Comparison of ENCODE assay signal across 12 cellular contexts in the genomic region with DNA sequence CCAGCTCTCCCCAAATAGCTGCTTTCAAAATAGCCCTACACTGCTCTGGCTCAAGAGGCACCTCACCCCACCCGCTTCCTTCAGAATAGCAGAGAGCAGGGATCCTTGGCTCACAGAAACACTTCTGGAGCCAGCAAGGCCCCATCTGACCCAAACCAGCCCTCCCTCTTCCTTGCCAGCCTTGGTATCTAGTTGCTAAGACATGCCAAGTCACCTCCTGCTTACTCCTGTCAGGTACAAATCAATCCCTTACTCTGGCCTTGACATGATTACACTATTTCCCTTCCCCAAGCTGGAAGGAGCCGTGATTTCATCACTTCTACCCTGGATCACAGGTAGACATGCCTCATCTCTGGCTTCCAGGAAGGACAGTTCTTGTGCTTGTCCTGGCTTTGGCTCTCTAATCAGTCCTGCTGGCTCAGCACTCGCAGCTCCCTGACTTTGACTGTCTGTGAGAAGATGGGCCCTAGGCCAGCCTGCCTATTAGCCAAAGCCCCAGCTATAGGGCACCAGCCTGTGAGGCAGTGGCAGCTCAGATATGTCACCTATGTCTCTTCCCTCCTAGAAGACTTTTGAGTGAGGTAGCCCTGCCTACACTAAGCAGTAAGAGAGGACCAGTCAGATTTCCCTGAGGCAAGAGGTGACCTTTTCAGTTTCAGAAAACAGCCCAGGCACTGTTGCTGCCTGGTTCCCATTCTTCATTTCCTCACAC. TPM values are rescaled to one million over a fixed set of nuclear protein-coding genes. Genes with fewer than 3 reads are reported as not detected.
DNase-seq lines count a peak whose midpoint lies in the region; ATAC-seq, FAIRE-seq and TF ChIP-seq lines count a peak whose summit lies in the region.
"Had no signal": no experiment of that assay in that cellular context is flagged by ENCODE, and none has a peak within 500 bp of the region (broad histone marks: within the 10 kb centered on the region; RNA-seq: fewer than 3 reads in every experiment).

No MANE protein-coding gene starts in this region.

- peaks cover 14% of the 10 kb centered on the region for H3K9me1 ChIP-seq in IMR-90 (ENCODE audit: insufficient read depth, low read length)

- H2BK120ac ChIP-seq in IMR-90 (ENCODE audit: low read depth, low read length) (no peak overlapping the region), neuronal stem cell (ENCODE audit: low read depth, low read length) (no peak overlapping the region)

- H3K27me3 ChIP-seq in IMR-90 (ENCODE audit: control insufficient read depth, insufficient read depth, low read length): no peaks in the 10 kb centered on the region
- no peaks in the 10 kb centered on the region for H3K27me3 ChIP-seq in GM12878 (replicated peaks in 1 of 2; ENCODE audit: control insufficient read depth in 2 of 2, insufficient read depth in 2 of 2, low read length in 1 of 2)
- peaks cover 0 to 19% (median 0%) of the 10 kb centered on the region in 3 experiments for H3K27me3 ChIP-seq in neuronal stem cell (ENCODE audit: control insufficient read depth in 3 of 3, insufficient read depth in 3 of 3, low read depth in 1 of 3, low read length in 3 of 3)

- RAD21 ChIA-PET in GM12878 (lab: Charles Lee; ENCODE audit: unreplicated experiment): interaction anchor here (0.8 to 2.1 kb wide), 6 partner anchors 9 to 144 kb away, joined by 3 to 7 read pairs (median 4); a partner anchor contains a TSS

- H3K4me3 ChIP-seq in IMR-90 (ENCODE audit: insufficient read depth, low read depth, low read length) (no peak overlapping the region), GM12878 (no peak overlapping the region), neuronal stem cell (ENCODE audit: low read length in 2 of 2) (no peak overlapping the region)

- H4K91ac ChIP-seq in IMR-90 (ENCODE audit: insufficient read depth, low read depth, low read length) (no peak overlapping the region), neuronal stem cell (ENCODE audit: low read depth, low read length, poor library complexity) (no peak overlapping the region)

- intact Hi-C loops in IMR-90 (cut with micrococcal nuclease): no loop called here
- intact Hi-C loops in GM12878 (cut with micrococcal nuclease; ENCODE audit: unreplicated experiment): no loop called here
- intact Hi-C loops in left colon (cut with DNase I, micrococcal nuclease): loop anchor here in 1 of 2 donors (10.0 kb wide), 1 partner anchor 146 kb away; a partner anchor contains a TSS

- no peak for DNase-seq in IMR-90
- DNase-seq in GM12878 (ENCODE audit: low read depth, low spot score): no peak
- DNase-seq in left colon: no peak
- no peak for DNase-seq in activated gamma-delta T cell treated with Interleukin-2 at 50 U/mL for 16 hours
- no peak for DNase-seq in neuronal stem cell (ENCODE audit: low spot score)
- no peak for DNase-seq in HCEC 1CT
- DNase-seq: DMS 273 treated with DMSO at 0.1 percent for 48 hours, SHP77 had no signal

- peaks cover 14% of the 10 kb centered on the region for H3K36me3 Mint-ChIP-seq in stimulated activated memory B cell treated with anti-CD40 and anti-IgM and Interleukin-4, amounts not matched to agents 10 μg/mL and 1 μg/mL and 100 μg/mL, for 72 hours

- H3K79me1 ChIP-seq in IMR-90 (ENCODE audit: low read depth in 1 of 2, low read length in 2 of 2) (peaks cover 0 to 2% of the 10 kb centered on the region in 2 experiments; a peak in 1 of 4 replicates), neuronal stem cell (ENCODE audit: low read depth, low read length) (no peaks in the 10 kb centered on the region)

- no peak for TF ChIP-seq EP300 in GM12878 (IDR thresholded peaks at IDR 0.05; ENCODE audit: borderline replicate concordance in 1 of 2, control insufficient read depth in 1 of 2, low read depth in 2 of 2, low read length in 2 of 2)

- TF ChIP-seq CTCF in IMR-90 (conservative IDR thresholded peaks at IDR 0.05; ENCODE audit: low read depth, low read length): no peak
- TF ChIP-seq CTCF in GM12878 (IDR thresholded peaks at IDR 0.05 in 2 of 3, conservative IDR thresholded peaks at IDR 0.05 in 1 of 3; ENCODE audit: control insufficient read depth in 2 of 3, extremely low read depth in 1 of 3, insufficient read depth in 1 of 3, low read depth in 3 of 3, low read length in 3 of 3): no peak

- H2AFZ ChIP-seq in IMR-90 (replicated peaks; ENCODE audit: low read length, poor library complexity) (peak overlapping the region; percentile 18), GM12878 (ENCODE audit: control insufficient read depth, low read depth, low read length) (no peak overlapping the region), neuronal stem cell (ENCODE audit: low read length) (no peak overlapping the region)

- POLR2A ChIA-PET in IMR-90 (lab: Charles Lee; ENCODE audit: unreplicated experiment) (no interaction called here), GM12878 (lab: Charles Lee) (interaction anchor here (0.6 to 1.7 kb wide), 5 partner anchors 9 to 404 kb away, joined by 3 to 6 read pairs (median 4); a partner anchor contains a TSS)

- H3K9me3 Mint-ChIP-seq in stimulated activated memory B cell treated with anti-CD40 and anti-IgM and Interleukin-4, amounts not matched to agents 10 μg/mL and 1 μg/mL and 100 μg/mL, for 72 hours: no peaks in the 10 kb centered on the region

- no peak overlapping the region for H2AK9ac ChIP-seq in IMR-90 (replicated peaks; ENCODE audit: low read depth, low read length, poor library complexity)

- dilution Hi-C loops in IMR-90 (cut with HindIII; ENCODE audit: low sequenced_read_pairs, unreplicated experiment): no loop called here

- in situ Hi-C loops in IMR-90 (cut with MboI; ENCODE audit: low sequenced_read_pairs) (loop anchor here (5.0 kb wide), 1 partner anchor 143 kb away; a partner anchor contains a TSS), GM12878 (cut with MboI) (no loop called here)

- H3K4me2 ChIP-seq in IMR-90 (ENCODE audit: low read depth, low read length) (no peak overlapping the region), GM12878 (ENCODE audit: control insufficient read depth, insufficient read depth) (no peak overlapping the region), neuronal stem cell (ENCODE audit: insufficient read depth, low read length, poor library complexity, severe bottlenecking) (no peak overlapping the region)

- H2BK5ac ChIP-seq in IMR-90 (ENCODE audit: low read depth, low read length, poor library complexity, severe bottlenecking) (no peak overlapping the region), neuronal stem cell (ENCODE audit: low read length) (no peak overlapping the region)

- H2BK20ac ChIP-seq in IMR-90 (ENCODE audit: low read depth, low read length): no peak overlapping the region

- H3K36me3 ChIP-seq in IMR-90 (ENCODE audit: control insufficient read depth, insufficient read depth, low read length) (peaks cover 11% of the 10 kb centered on the region), GM12878 (ENCODE audit: control insufficient read depth in 2 of 2, insufficient read depth in 2 of 2, low read length in 1 of 2) (peaks cover 3 to 7% of the 10 kb centered on the region in 2 experiments), neuronal stem cell (replicated peaks in 1 of 2; ENCODE audit: control insufficient read depth in 2 of 2, insufficient read depth in 2 of 2, low read length in 2 of 2) (peaks cover 5 to 13% of the 10 kb centered on the region in 2 donors)

- no peak for TF ChIP-seq RAD21 in IMR-90 (IDR thresholded peaks at IDR 0.05; ENCODE audit: low read length)
- no peak for TF ChIP-seq RAD21 in GM12878 (IDR thresholded peaks at IDR 0.05; ENCODE audit: insufficient read depth, low read depth, low read length)

- H4K20me1 ChIP-seq in IMR-90 (ENCODE audit: insufficient read depth, low read length): no peaks in the 10 kb centered on the region
- no peaks in the 10 kb centered on the region for H4K20me1 ChIP-seq in GM12878 (ENCODE audit: control insufficient read depth, insufficient read depth)

- H3K23ac ChIP-seq in IMR-90 (ENCODE audit: low read depth, low read length) (no peak overlapping the region), neuronal stem cell (ENCODE audit: low read depth, low read length, poor library complexity) (no peak overlapping the region)

- no peak overlapping the region for H3K56ac ChIP-seq in IMR-90 (ENCODE audit: extremely low read depth, insufficient read depth, low read length)

- BruUV-seq in IMR-90 (replicated peaks; lab: Mats Ljungman, UMichigan): no TSS peak
- BruUV-seq in GM12878 (replicated peaks; lab: Mats Ljungman, UMichigan): no TSS peak

- peaks cover 14% of the 10 kb centered on the region for H3K4me1 ChIP-seq in IMR-90 (ENCODE audit: control insufficient read depth, insufficient read depth, low read length)
- H3K4me1 ChIP-seq in GM12878 (ENCODE audit: control insufficient read depth, insufficient read depth, low read length): no peaks in the 10 kb centered on the region
- peaks cover 0 to 5% of the 10 kb centered on the region in 2 donors for H3K4me1 ChIP-seq in neuronal stem cell (ENCODE audit: control insufficient read depth in 2 of 2, insufficient read depth in 1 of 2, low read depth in 1 of 2, low read length in 2 of 2)

- no peaks in the 10 kb centered on the region for H3K9me3 ChIP-seq in IMR-90 (ENCODE audit: control insufficient read depth, insufficient read depth, low read length)
- H3K9me3 ChIP-seq in GM12878 (replicated peaks; ENCODE audit: control insufficient read depth, insufficient read depth, low read length): no peaks in the 10 kb centered on the region
- H3K9me3 ChIP-seq in neuronal stem cell (replicated peaks in 1 of 2; ENCODE audit: control insufficient read depth in 2 of 2, insufficient read depth in 1 of 2, low read depth in 1 of 2, low read length in 2 of 2): no peaks in the 10 kb centered on the region

- TF ChIP-seq POLR2A in IMR-90 (IDR thresholded peaks at IDR 0.05; ENCODE audit: low read depth, low read length) (no peak), GM12878 (IDR thresholded peaks at IDR 0.05; ENCODE audit: low read depth, low read length) (no peak)

- WGBS in IMR-90 (ENCODE audit: extremely low coverage in 2 of 2, insufficient read length in 1 of 2), 2 experiments: 100% methylated on average over 1 of the region's 3 CpGs; no CpG with 5 or more reads in 1 of the 2 experiments
- 100% methylated on average over 3 of the region's 3 CpGs for WGBS in GM12878 (ENCODE audit: insufficient coverage, insufficient replicate concordance, low lambda C conversion rate, missing lambda C conversion rate)
- WGBS in neuronal stem cell (ENCODE audit: extremely low coverage in 2 of 2, insufficient read length in 2 of 2, insufficient replicate concordance in 1 of 2), 2 donors: no CpG with 5 or more reads among the region's 3 CpGs

- no peak for FAIRE-seq in GM12878 (lab: Jason Lieb, UNC)
- FAIRE-seq: GM18507, H54 had no signal

- H3K4ac ChIP-seq in IMR-90 (ENCODE audit: low read depth, low read length) (no peak overlapping the region), neuronal stem cell (ENCODE audit: low read length) (no peak overlapping the region)

- H2BK15ac ChIP-seq in IMR-90 (ENCODE audit: low read depth, low read length) (no peak overlapping the region), neuronal stem cell (ENCODE audit: low read length) (no peak overlapping the region)

- CTCF ChIA-PET in IMR-90 (lab: Yijun Ruan, JAX) (interaction anchor here (1.6 kb wide), 1 partner anchor 11 kb away, joined by 4 read pairs; no protein-coding TSS in a partner anchor), GM12878 (lab: Yijun Ruan, JAX) (interaction anchor here (0.9 to 4.1 kb wide), 5 partner anchors 11 to 143 kb away, joined by 3 to 25 read pairs (median 7); a partner anchor contains a TSS)

- H3K4me3 Mint-ChIP-seq in stimulated activated memory B cell treated with anti-CD40 and anti-IgM and Interleukin-4, amounts not matched to agents 10 μg/mL and 1 μg/mL and 100 μg/mL, for 72 hours: no peak overlapping the region

- no peak overlapping the region for H4K8ac ChIP-seq in IMR-90 (ENCODE audit: low read depth in 2 of 2, low read length in 2 of 2)
- no peak overlapping the region for H4K8ac ChIP-seq in neuronal stem cell (ENCODE audit: low read depth, low read length)

- no peak overlapping the region for H3K27ac ChIP-seq in IMR-90 (ENCODE audit: insufficient read depth, low read length)
- no peak overlapping the region for H3K27ac ChIP-seq in GM12878 (ENCODE audit: control insufficient read depth, insufficient read depth)
- no peak overlapping the region for H3K27ac ChIP-seq in neuronal stem cell (replicated peaks; ENCODE audit: low read length)

- H2BK12ac ChIP-seq in neuronal stem cell (ENCODE audit: low read length): no peak overlapping the region

- H3K14ac ChIP-seq in IMR-90 (replicated peaks; ENCODE audit: low read depth, low read length): no peak overlapping the region
- no peak overlapping the region for H3K14ac ChIP-seq in neuronal stem cell (ENCODE audit: low read length)

- no peak overlapping the region for H3K18ac ChIP-seq in IMR-90 (ENCODE audit: low read depth, low read length)
- H3K18ac ChIP-seq in neuronal stem cell (ENCODE audit: low read length): no peak overlapping the region

- H3K4me1 Mint-ChIP-seq in stimulated activated memory B cell treated with anti-CD40 and anti-IgM and Interleukin-4, amounts not matched to agents 10 μg/mL and 1 μg/mL and 100 μg/mL, for 72 hours: peaks cover 7% of the 10 kb centered on the region

- H3K9ac ChIP-seq in IMR-90 (ENCODE audit: low read depth, low read length) (no peak overlapping the region), GM12878 (ENCODE audit: control insufficient read depth, insufficient read depth, low read length) (no peak overlapping the region), neuronal stem cell (ENCODE audit: low read depth, low read length, poor library complexity) (no peak overlapping the region)

- peak; percentile 50 for ATAC-seq in IMR-90 (ENCODE audit: low read depth)
- ATAC-seq in GM12878: peak; percentile 37
- ATAC-seq in left colon: peak; percentile 13
- ATAC-seq in stimulated activated memory B cell treated with anti-CD40 and anti-IgM and Interleukin-4, amounts not matched to agents 10 μg/mL and 1 μg/mL and 100 μg/mL, for 72 hours: peak; percentile 74
- no peak for ATAC-seq in GM21717 (IDR thresholded peaks at IDR 0.05; ENCODE audit: unreplicated experiment)

- no peaks in the 10 kb centered on the region for H3K27me3 Mint-ChIP-seq in stimulated activated memory B cell treated with anti-CD40 and anti-IgM and Interleukin-4, amounts not matched to agents 10 μg/mL and 1 μg/mL and 100 μg/mL, for 72 hours

- H3K79me2 ChIP-seq in GM12878 (ENCODE audit: control insufficient read depth, insufficient read depth, low read length): no peaks in the 10 kb centered on the region

- SMC1A ChIA-PET in GM12878 (lab: Charles Lee; ENCODE audit: uncharacterized antibody, unreplicated experiment): interaction anchor here (0.7 to 3.8 kb wide), 10 partner anchors 8 to 222 kb away, joined by 3 to 23 read pairs (median 4); a partner anchor contains a TSS

- H4K5ac ChIP-seq in IMR-90 (ENCODE audit: low read depth, low read length): no peak overlapping the region

- H3K27ac Mint-ChIP-seq in stimulated activated memory B cell treated with anti-CD40 and anti-IgM and Interleukin-4, amounts not matched to agents 10 μg/mL and 1 μg/mL and 100 μg/mL, for 72 hours: peak overlapping the region; percentile 35

- no peak overlapping the region for H2AK5ac ChIP-seq in IMR-90 (ENCODE audit: low read depth, low read length)
- no peak overlapping the region for H2AK5ac ChIP-seq in neuronal stem cell (ENCODE audit: low read depth, low read length)

RNA-seq across cellular contexts. Expression of a gene that starts 8.9 kb away (rescaled TPM):
- total RNA-seq in IMR-90 (2012; rRNA removed) (8.9 and 9.1 TPM in 2 replicates), GM12878 (2014; rRNA removed) (34.3 and 34.6 TPM in 2 replicates), GM12878 (2014; rRNA removed; fragmentation: Illumina TruSeq; extraction: Trizol) (17.5 and 20.0 TPM in 2 replicates), GM12878 (2021) (37.7 and 38.0 TPM in 2 replicates), left colon (10 to 100 TPM; 28.1 to 29.1 TPM)
- polyA plus RNA-seq in IMR-90 (2012; rRNA removed) (14.3 and 14.6 TPM in 2 replicates), GM12878 (2011; rRNA removed) (17.5 and 25.7 TPM in 2 replicates), GM12878 (2014; fragmentation: Illumina TruSeq; extraction: Trizol) (16.4 and 23.1 TPM in 2 replicates), GM12878 (2014; fragmentation: Nextera tagmentation; extraction: Ambion mirVana) (10 to 100 TPM in 1 of 2 experiments, 1 to 10 TPM in 1; 2.5 to 10.5 TPM), GM12878 (2014; rRNA removed) (41.5 and 42.7 TPM in 2 replicates), GM12878 (2016; fragmentation: Nextera tagmentation; extraction: Ambion mirVana) (10 to 100 TPM; 38.1 to 42.0 TPM)
- 7.2 and 8.2 TPM in 2 replicates for polyA plus RNA-seq in IMR-90 (2012; cell fraction: cytosol; rRNA removed)
- polyA plus RNA-seq in IMR-90 (2012; cell fraction: nucleus; rRNA removed; ENCODE audit: low replicate concordance): 43.0 and 103 TPM in 2 replicates
- 41.4 and 50.2 TPM in 2 replicates for total RNA-seq in GM12878 (2013; cell fraction: nucleolus; rRNA removed)
- 18.8 TPM for polyA plus RNA-seq in GM12878 (2011; ENCODE audit: low read depth)
- 25.0 and 40.1 TPM in 2 replicates for polyA plus RNA-seq in GM12878 (2011; cell fraction: cytosol; rRNA removed)
- polyA plus RNA-seq in GM12878 (2011; cell fraction: nucleus; rRNA removed): 148 and 169 TPM in 2 replicates
- 15.6 and 18.0 TPM in 2 replicates for polyA plus RNA-seq in GM12878 (2012)
- 17.8 and 22.5 TPM in 2 replicates for polyA minus RNA-seq in GM12878 (2011; rRNA and poly(A)+ RNA removed)
- polyA minus RNA-seq in GM12878 (2011; cell fraction: cytosol; rRNA and poly(A)+ RNA removed): 4.5 and 10.2 TPM in 2 replicates
- 14.3 and 29.4 TPM in 2 replicates for polyA minus RNA-seq in GM12878 (2011; cell fraction: nucleus; rRNA and poly(A)+ RNA removed)
- polyA plus RNA-seq in neuronal stem cell (2013, experiment 1 of 2): 32.5 TPM
- 30.7 TPM for polyA plus RNA-seq in neuronal stem cell (2013, experiment 2 of 2)

RNA-seq across cellular contexts. Expression of a gene that starts 9.2 kb away (rescaled TPM):
- 18.6 and 18.9 TPM in 2 replicates for total RNA-seq in IMR-90 (2012; rRNA removed)
- polyA plus RNA-seq in IMR-90 (2012; rRNA removed): 15.5 and 16.8 TPM in 2 replicates
- polyA plus RNA-seq in IMR-90 (2012; cell fraction: cytosol; rRNA removed): 9.0 and 11.3 TPM in 2 replicates
- polyA plus RNA-seq in IMR-90 (2012; cell fraction: nucleus; rRNA removed; ENCODE audit: low replicate concordance): 16.8 and 18.9 TPM in 2 replicates
- total RNA-seq in GM12878 (2013; cell fraction: nucleolus; rRNA removed): 10.9 and 15.9 TPM in 2 replicates
- 33.0 TPM in 2 replicates for total RNA-seq in GM12878 (2014; rRNA removed)
- 21.2 and 22.7 TPM in 2 replicates for total RNA-seq in GM12878 (2014; rRNA removed; fragmentation: Illumina TruSeq; extraction: Trizol)
- 22.3 and 23.2 TPM in 2 replicates for total RNA-seq in GM12878 (2021)
- polyA plus RNA-seq in GM12878 (2011; ENCODE audit: low read depth): 10.5 TPM
- 13.1 and 24.3 TPM in 2 replicates for polyA plus RNA-seq in GM12878 (2011; rRNA removed)
- polyA plus RNA-seq in GM12878 (2011; cell fraction: cytosol; rRNA removed): 32.7 and 40.1 TPM in 2 replicates
- 42.8 and 43.2 TPM in 2 replicates for polyA plus RNA-seq in GM12878 (2011; cell fraction: nucleus; rRNA removed)
- 10.9 and 14.8 TPM in 2 replicates for polyA plus RNA-seq in GM12878 (2012)
- polyA plus RNA-seq in GM12878 (2014; fragmentation: Illumina TruSeq; extraction: Trizol): 34.4 and 36.6 TPM in 2 replicates
- polyA plus RNA-seq in GM12878 (2014; fragmentation: Nextera tagmentation; extraction: Ambion mirVana): 10 to 100 TPM; 33.5 to 38.0 TPM
- 30.5 and 34.9 TPM in 2 replicates for polyA plus RNA-seq in GM12878 (2014; rRNA removed)
- polyA plus RNA-seq in GM12878 (2016; fragmentation: Nextera tagmentation; extraction: Ambion mirVana): 10 to 100 TPM; 34.6 TPM
- 33.0 and 34.6 TPM in 2 replicates for polyA minus RNA-seq in GM12878 (2011; rRNA and poly(A)+ RNA removed)
- 12.3 and 15.8 TPM in 2 replicates for polyA minus RNA-seq in GM12878 (2011; cell fraction: cytosol; rRNA and poly(A)+ RNA removed)
- 24.3 and 39.1 TPM in 2 replicates for polyA minus RNA-seq in GM12878 (2011; cell fraction: nucleus; rRNA and poly(A)+ RNA removed)
- 10 to 100 TPM in 1 of 2 donors, 1 to 10 TPM in 1; 9.5 to 12.6 TPM for total RNA-seq in left colon
- 4.1 TPM for polyA plus RNA-seq in neuronal stem cell (2013, experiment 1 of 2)
- 4.4 TPM for polyA plus RNA-seq in neuronal stem cell (2013, experiment 2 of 2)

RNA-seq across cellular contexts. Expression of a gene that starts 22.4 kb away (rescaled TPM):
- total RNA-seq in IMR-90 (2012; rRNA removed) (0.54 and 0.56 TPM in 2 replicates), GM12878 (2014; rRNA removed) (61.0 and 75.5 TPM in 2 replicates), GM12878 (2014; rRNA removed; fragmentation: Illumina TruSeq; extraction: Trizol) (11.5 and 14.4 TPM in 2 replicates), GM12878 (2021) (54.6 and 60.2 TPM in 2 replicates), left colon (10 to 100 TPM in 1 of 2 donors, 1 to 10 TPM in 1; 3.6 to 11.4 TPM)
- polyA plus RNA-seq in IMR-90 (2012; rRNA removed) (1.1 and 1.5 TPM in 2 replicates), GM12878 (2011; rRNA removed) (0.89 and 3.4 TPM in 2 replicates), GM12878 (2014; fragmentation: Illumina TruSeq; extraction: Trizol) (3.4 and 9.1 TPM in 2 replicates), GM12878 (2014; fragmentation: Nextera tagmentation; extraction: Ambion mirVana) (1 to 10 TPM; 1.3 to 3.6 TPM), GM12878 (2014; rRNA removed) (49.2 and 60.4 TPM in 2 replicates), GM12878 (2016; fragmentation: Nextera tagmentation; extraction: Ambion mirVana) (10 to 100 TPM; 55.0 to 57.9 TPM)
- polyA plus RNA-seq in IMR-90 (2012; cell fraction: cytosol; rRNA removed): 1.1 and 1.5 TPM in 2 replicates
- 0.44 and 1.0 TPM in 2 replicates for polyA plus RNA-seq in IMR-90 (2012; cell fraction: nucleus; rRNA removed; ENCODE audit: low replicate concordance)
- 10.5 and 11.8 TPM in 2 replicates for total RNA-seq in GM12878 (2013; cell fraction: nucleolus; rRNA removed)
- 4.0 TPM for polyA plus RNA-seq in GM12878 (2011; ENCODE audit: low read depth)
- polyA plus RNA-seq in GM12878 (2011; cell fraction: cytosol; rRNA removed): 4.1 and 9.4 TPM in 2 replicates
- polyA plus RNA-seq in GM12878 (2011; cell fraction: nucleus; rRNA removed): 10.7 and 15.0 TPM in 2 replicates
- 10.4 and 12.2 TPM in 2 replicates for polyA plus RNA-seq in GM12878 (2012)
- 2.0 and 4.4 TPM in 2 replicates for polyA minus RNA-seq in GM12878 (2011; rRNA and poly(A)+ RNA removed)
- 4.5 and 5.7 TPM in 2 replicates for polyA minus RNA-seq in GM12878 (2011; cell fraction: cytosol; rRNA and poly(A)+ RNA removed)
- polyA minus RNA-seq in GM12878 (2011; cell fraction: nucleus; rRNA and poly(A)+ RNA removed): 6.6 and 13.0 TPM in 2 replicates
- 2.2 TPM for polyA plus RNA-seq in neuronal stem cell (2013, experiment 1 of 2)
- polyA plus RNA-seq in neuronal stem cell (2013, experiment 2 of 2): 2.5 TPM
